19 cellular contexts compared by ENCODE assay signal in the genomic region with DNA sequence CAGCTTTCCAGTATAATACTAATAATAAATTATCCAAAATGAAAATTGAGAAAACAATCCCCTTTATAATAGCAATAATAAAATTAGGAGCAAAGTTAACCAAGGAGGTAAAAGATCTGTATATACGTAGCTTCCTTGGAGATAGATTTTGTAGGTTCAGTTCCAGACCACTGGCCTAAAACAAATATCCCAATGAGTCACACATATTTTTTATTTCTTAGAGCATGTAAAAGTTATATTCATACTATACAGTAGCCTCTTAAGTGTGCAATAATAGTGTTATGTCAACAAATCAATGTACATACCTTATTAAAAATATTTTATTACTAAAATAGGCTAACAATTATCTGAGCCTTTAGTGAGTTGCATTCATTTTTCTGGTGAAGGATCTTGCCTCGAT.
"Had no signal": no experiment of that assay in that cellular context is flagged by ENCODE, and none has a peak within 500 bp of the region (broad histone marks: within the 10 kb centered on the region; RNA-seq: fewer than 3 reads in every experiment).

No MANE protein-coding gene starts in this region.

- H3K36me3 ChIP-seq: SJSA1 had no signal

- H3K4me2 ChIP-seq: KMS-11 had no signal

- ATAC-seq: Panc1, Right ventricle myocardium inferior had no signal

- H3K9me3 ChIP-seq: SJSA1 had no signal

- H3K27ac ChIP-seq: KMS-11, SJSA1, SK-N-MC had no signal

- H3K9ac ChIP-seq: KMS-11 had no signal

- DNase-seq: MM.1S, NCI-H1092 treated with DMSO at 0.1 percent for 48 hours, NCI-H1436, NCI-H187, NCI-H2029, NCI-H2081 treated with DMSO at 0.1 percent for 48 hours, NCI-H2171, NCI-H226, NCI-H446, NCI-H510A, NCI-H524 treated with DMSO at 0.1 percent for 48 hours, NCI-H69, NCI-H774, SHP77 treated with DMSO at 0.1 percent for 48 hours had no signal

- H3K4me3 ChIP-seq: SJSA1, SK-N-MC had no signal

- H3K27me3 ChIP-seq: SJSA1 had no signal
